In genomic region chr5:41399840-41400239, GRCh38 we compare ENCODE assay signal across 20 cellular contexts.
DNase-seq lines count a peak whose midpoint lies in the region; ATAC-seq, FAIRE-seq and TF ChIP-seq lines count a peak whose summit lies in the region.
"Had no signal": no experiment of that assay in that cellular context is flagged by ENCODE, and none has a peak within 500 bp of the region (broad histone marks: within the 10 kb centered on the region; RNA-seq: fewer than 3 reads in every experiment).

No MANE protein-coding gene starts in this region.

- no peak overlapping the region for H3K23ac ChIP-seq in IMR-90 (ENCODE audit: low read depth, low read length)

- H3K27ac Mint-ChIP-seq in endodermal cell = no peak overlapping the region
- H3K27ac Mint-ChIP-seq: B cell; CD4-positive, alpha-beta T cell; CD8-positive, alpha-beta T cell had no signal

- H3K36me3 ChIP-seq in IMR-90 (ENCODE audit: control insufficient read depth, insufficient read depth, low read length) (no peaks in the 10 kb centered on the region), endodermal cell (ENCODE audit: control insufficient read depth, insufficient read depth, low read length) (peaks cover 7% of the 10 kb centered on the region), Peyer's patch (no peaks in the 10 kb centered on the region)
- H3K36me3 ChIP-seq: BLaER1 treated with 17β-estradiol and CSF1 and Interleukin-3, amounts not matched to agents 10 nM and 100 nM had no signal

- POLR2A ChIA-PET in A549 (lab: Yijun Ruan, JAX) (no interaction called here), IMR-90 (lab: Charles Lee; ENCODE audit: unreplicated experiment) (no interaction called here)

- no peak overlapping the region for H3K14ac ChIP-seq in IMR-90 (replicated peaks; ENCODE audit: low read depth, low read length)

- H3K4ac ChIP-seq in IMR-90 (ENCODE audit: low read depth, low read length) = no peak overlapping the region

- H3K9ac ChIP-seq in IMR-90 (ENCODE audit: low read depth, low read length) (no peak overlapping the region), endodermal cell (ENCODE audit: extremely low read depth, low read length, poor library complexity, severe bottlenecking) (no peak overlapping the region)
- H3K9ac ChIP-seq: BLaER1 treated with 17β-estradiol and CSF1 and Interleukin-3, amounts not matched to agents 10 nM and 100 nM had no signal

- H3K9me1 ChIP-seq in IMR-90 (ENCODE audit: insufficient read depth, low read length) = no peaks in the 10 kb centered on the region

- no peak for TF ChIP-seq CTCF in A549 (IDR thresholded peaks at IDR 0.05)
- TF ChIP-seq CTCF in IMR-90 (conservative IDR thresholded peaks at IDR 0.05; ENCODE audit: low read depth, low read length) = no peak
- no peak for TF ChIP-seq CTCF in endodermal cell (conservative IDR thresholded peaks at IDR 0.05)
- no peak for TF ChIP-seq CTCF in Peyer's patch (IDR thresholded peaks at IDR 0.05)

- no peaks in the 10 kb centered on the region for H3K27me3 Mint-ChIP-seq in endodermal cell (ENCODE audit: insufficient read depth)
- H3K27me3 Mint-ChIP-seq: B cell; CD4-positive, alpha-beta T cell had no signal

- H2BK15ac ChIP-seq in IMR-90 (ENCODE audit: low read depth, low read length) = no peak overlapping the region

- H3K4me3 ChIP-seq in A549 = no peak overlapping the region
- H3K4me3 ChIP-seq in IMR-90 (ENCODE audit: insufficient read depth, low read depth, low read length) = no peak overlapping the region
- peak overlapping the region; percentile 41 for H3K4me3 ChIP-seq in endodermal cell (ENCODE audit: low read length)
- no peak overlapping the region for H3K4me3 ChIP-seq in Peyer's patch
- H3K4me3 ChIP-seq: BLaER1 treated with 17β-estradiol and CSF1 and Interleukin-3, amounts not matched to agents 10 nM and 100 nM had no signal

- no TSS peak for BruUV-seq in IMR-90 (replicated peaks; lab: Mats Ljungman, UMichigan)

- dilution Hi-C loops in IMR-90 (cut with HindIII; ENCODE audit: low sequenced_read_pairs, unreplicated experiment) = no loop called here

- H4K20me1 ChIP-seq in IMR-90 (ENCODE audit: insufficient read depth, low read length) = no peaks in the 10 kb centered on the region
- H4K20me1 ChIP-seq: BLaER1 treated with 17β-estradiol and CSF1 and Interleukin-3, amounts not matched to agents 10 nM and 100 nM had no signal

- no peak for DNase-seq in A549 (ENCODE audit: low read depth in 1 of 2, low spot score in 1 of 2)
- DNase-seq in IMR-90 = no peak
- DNase-seq in endodermal cell = no peak
- DNase-seq in activated gamma-delta T cell treated with Interleukin-2 at 50 U/mL for 16 hours = no peak
- DNase-seq in Peyer's patch = no peak
- DNase-seq: 8988T; AML-193; Caco-2; Calu3; CD4-positive, alpha-beta T cell; CD8-positive, alpha-beta T cell; DMS79 treated with DMSO at 0.1 percent for 48 hours; GF-D8 had no signal

- in situ Hi-C loops in IMR-90 (cut with MboI; ENCODE audit: low sequenced_read_pairs) = no loop called here

- no peak overlapping the region for H3K56ac ChIP-seq in IMR-90 (ENCODE audit: extremely low read depth, insufficient read depth, low read length)

- no peaks in the 10 kb centered on the region for H3K27me3 ChIP-seq in IMR-90 (ENCODE audit: control insufficient read depth, insufficient read depth, low read length)
- H3K27me3 ChIP-seq in endodermal cell (ENCODE audit: control insufficient read depth, insufficient read depth, low read length, poor library complexity, severe bottlenecking) = no peaks in the 10 kb centered on the region
- no peaks in the 10 kb centered on the region for H3K27me3 ChIP-seq in Peyer's patch
- H3K27me3 ChIP-seq: BLaER1 treated with 17β-estradiol and CSF1 and Interleukin-3, amounts not matched to agents 10 nM and 100 nM had no signal

- H3K9me3 Mint-ChIP-seq in endodermal cell = peaks cover 52% of the 10 kb centered on the region

- H3K18ac ChIP-seq in IMR-90 (ENCODE audit: low read depth, low read length) = no peak overlapping the region

- peaks cover 65% of the 10 kb centered on the region for H3K36me3 Mint-ChIP-seq in endodermal cell (ENCODE audit: low read depth)
- H3K36me3 Mint-ChIP-seq: CD8-positive, alpha-beta T cell had no signal

- H2BK120ac ChIP-seq in IMR-90 (ENCODE audit: low read depth, low read length) = no peak overlapping the region

- H2BK5ac ChIP-seq in IMR-90 (ENCODE audit: low read depth, low read length, poor library complexity, severe bottlenecking) = no peak overlapping the region

- H4K8ac ChIP-seq in IMR-90 (ENCODE audit: low read depth in 2 of 2, low read length in 2 of 2) = no peak overlapping the region

- H3K79me1 ChIP-seq in IMR-90 (ENCODE audit: low read depth in 1 of 2, low read length in 2 of 2) = no peaks in the 10 kb centered on the region

- no peak overlapping the region for H2AK9ac ChIP-seq in IMR-90 (replicated peaks; ENCODE audit: low read depth, low read length, poor library complexity)

- H3K27ac ChIP-seq in A549 = no peak overlapping the region
- H3K27ac ChIP-seq in IMR-90 (ENCODE audit: insufficient read depth, low read length) = no peak overlapping the region
- H3K27ac ChIP-seq in endodermal cell (ENCODE audit: low read depth, low read length) = no peak overlapping the region
- H3K27ac ChIP-seq in Peyer's patch = no peak overlapping the region
- H3K27ac ChIP-seq: BLaER1 treated with 17β-estradiol and CSF1 and Interleukin-3, amounts not matched to agents 10 nM and 100 nM; C4-2B had no signal

- TF ChIP-seq RAD21 in A549 (conservative IDR thresholded peaks at IDR 0.05 in 1 of 2, IDR thresholded peaks at IDR 0.05 in 1 of 2) (no peak), IMR-90 (IDR thresholded peaks at IDR 0.05; ENCODE audit: low read length) (no peak)

- TF ChIP-seq EP300 in A549 (IDR thresholded peaks at IDR 0.05) = no peak

- 88% methylated on average over 2 of the region's 2 CpGs for WGBS in A549 (ENCODE audit: missing lambda C conversion rate)
- no CpG with 5 or more reads among the region's 2 CpGs for WGBS in IMR-90 (ENCODE audit: extremely low coverage in 2 of 2, insufficient read length in 1 of 2), 2 experiments
- whole genome bisulfite sequencing in endodermal cell (ENCODE audit: insufficient coverage in 1 of 2, insufficient read length in 1 of 2), 2 experiments = 96% methylated on average over 2 of the region's 2 CpGs; no CpG with 5 or more reads in 1 of the 2 experiments

- no peak overlapping the region for H4K5ac ChIP-seq in IMR-90 (ENCODE audit: low read depth, low read length)

- H3K4me2 ChIP-seq in A549 (no peak overlapping the region), IMR-90 (ENCODE audit: low read depth, low read length) (no peak overlapping the region)
- H3K4me2 ChIP-seq: BLaER1 treated with 17β-estradiol and CSF1 and Interleukin-3, amounts not matched to agents 10 nM and 100 nM had no signal

- no peak overlapping the region for H3K4me3 Mint-ChIP-seq in endodermal cell
- H3K4me3 Mint-ChIP-seq: B cell; CD4-positive, alpha-beta T cell; CD8-positive, alpha-beta T cell had no signal

- H4K91ac ChIP-seq in IMR-90 (ENCODE audit: insufficient read depth, low read depth, low read length) = no peak overlapping the region

- H3K4me1 Mint-ChIP-seq in endodermal cell = peaks cover under 1% of the 10 kb centered on the region
- H3K4me1 Mint-ChIP-seq: B cell had no signal

- no peak for TF ChIP-seq POLR2A in A549 (IDR thresholded peaks at IDR 0.05; ENCODE audit: low read length)
- TF ChIP-seq POLR2A in IMR-90 (IDR thresholded peaks at IDR 0.05; ENCODE audit: low read depth, low read length) = no peak
- no peak for TF ChIP-seq POLR2A in Peyer's patch (IDR thresholded peaks at IDR 0.05)

- H2BK20ac ChIP-seq in IMR-90 (ENCODE audit: low read depth, low read length) = no peak overlapping the region

- H2AK5ac ChIP-seq in IMR-90 (ENCODE audit: low read depth, low read length) = no peak overlapping the region

- H3K9me3 ChIP-seq in A549 = peaks cover 9% of the 10 kb centered on the region; the same call in 1 of the 3 replicates
- H3K9me3 ChIP-seq in IMR-90 (ENCODE audit: control insufficient read depth, insufficient read depth, low read length) = no peaks in the 10 kb centered on the region
- H3K9me3 ChIP-seq in endodermal cell (ENCODE audit: control insufficient read depth, low read length) = peaks cover 48% of the 10 kb centered on the region
- H3K9me3 ChIP-seq in Peyer's patch = no peaks in the 10 kb centered on the region

- no peak overlapping the region for H2AFZ ChIP-seq in IMR-90 (replicated peaks; ENCODE audit: low read length, poor library complexity)

- peaks cover 15% of the 10 kb centered on the region for H3K4me1 ChIP-seq in A549
- no peaks in the 10 kb centered on the region for H3K4me1 ChIP-seq in IMR-90 (ENCODE audit: control insufficient read depth, insufficient read depth, low read length)
- H3K4me1 ChIP-seq in endodermal cell (ENCODE audit: control insufficient read depth, insufficient read depth, low read length) = no peaks in the 10 kb centered on the region
- no peaks in the 10 kb centered on the region for H3K4me1 ChIP-seq in Peyer's patch
- H3K4me1 ChIP-seq: BLaER1 treated with 17β-estradiol and CSF1 and Interleukin-3, amounts not matched to agents 10 nM and 100 nM had no signal

- CTCF ChIA-PET in A549 (lab: Yijun Ruan, JAX) (no interaction called here), IMR-90 (lab: Yijun Ruan, JAX) (no interaction called here)

- FAIRE-seq in A549 (lab: Jason Lieb, UNC) = no peak
- FAIRE-seq: A204.1, D721Med, G401.6, GM12891 had no signal

- ATAC-seq in A549 = no peak
- ATAC-seq in IMR-90 (ENCODE audit: low read depth) = no peak
- ATAC-seq: CD8-positive, alpha-beta T cell had no signal

- intact Hi-C loops in IMR-90 (cut with micrococcal nuclease) = no loop called here

TF ChIP-seq in A549, 52 proteins besides CTCF, POLR2A, EP300 and RAD21:
- peak; percentile 69 for TF ChIP-seq MAFK (IDR thresholded peaks at IDR 0.05; ENCODE audit: partially characterized antibody)
- no peak for TF ChIP-seq HOXB13 (CRISPR knock-in tag; IDR thresholded peaks at IDR 0.05; ENCODE audit: low read depth)

TF ChIP-seq in IMR-90, 13 proteins besides CTCF, POLR2A, EP300 and RAD21:
- no peak for TF ChIP-seq MXI1 (IDR thresholded peaks at IDR 0.05; ENCODE audit: borderline replicate concordance, low read depth, low read length)
- TF ChIP-seq MAFK (IDR thresholded peaks at IDR 0.05; ENCODE audit: low read depth, low read length) = peak; percentile 54
